ENCODE assay signal across 8 cellular contexts in genomic region chr17:39753514-39754160, GRCh38. TPM values are rescaled to one million over a fixed set of nuclear protein-coding genes. Genes with fewer than 3 reads are reported as not detected.
A peak's percentile ranks its signal among the peaks of the same experiment; 100 is the strongest.
DNase-seq lines count a peak whose midpoint lies in the region; ATAC-seq and TF ChIP-seq lines count a peak whose summit lies in the region.

No MANE protein-coding gene starts in this region.

- H3K23ac ChIP-seq in mesenchymal stem cell (ENCODE audit: low read length in 2 of 2) = peak overlapping the region in 1 of 2 experiments; percentile 45

- H3K4ac ChIP-seq in mesenchymal stem cell (ENCODE audit: low read depth in 1 of 2, low read length in 2 of 2) = peak overlapping the region; percentile 12 to 96

- H3K4me1 Mint-ChIP-seq in dendritic cell treated with granulocyte-macrophage colony-stimulating factor and Interleukin-4, amounts not matched to agents 40 ng/mL and 50 ng/mL, for 4 days (ENCODE audit: low read depth) = peaks cover 48% of the 10 kb centered on the region

- no peaks in the 10 kb centered on the region for H3K79me1 ChIP-seq in mesenchymal stem cell (replicated peaks; ENCODE audit: low read length, poor library complexity, severe bottlenecking)

- H3K4me3 ChIP-seq in mesenchymal stem cell (ENCODE audit: insufficient read depth in 1 of 2, low read depth in 1 of 2, low read length in 2 of 2) = peak overlapping the region; percentile 60 to 83
- peak overlapping the region; percentile 72 to 78 for H3K4me3 ChIP-seq in tibial artery

- H3K27me3 ChIP-seq in mesenchymal stem cell (ENCODE audit: control insufficient read depth in 1 of 2, insufficient read depth in 1 of 2, low read length in 2 of 2) (peaks cover 0 to 14% of the 10 kb centered on the region in 2 experiments), tibial artery (peaks cover 0 to 15% of the 10 kb centered on the region in 2 donors)

- DNase-seq in DMS53 (lab: John Stamatoyannopoulos, UW) = peak; percentile 76
- DNase-seq in DMS53 treated with DMSO at 0.1 percent for 48 hours (lab: John Stamatoyannopoulos, UW; ENCODE audit: unreplicated experiment) = no peak
- peak; percentile 45 for DNase-seq in SKM-1 treated with dmso at 0.1 percent for 144 hours (lab: John Stamatoyannopoulos, UW; ENCODE audit: unreplicated experiment)
- no peak for DNase-seq in mesenchymal stem cell
- DNase-seq in tibial artery = peak; percentile 28 to 72

- H2AFZ ChIP-seq in mesenchymal stem cell (ENCODE audit: low read depth, low read length) = peak overlapping the region; percentile 91

- peak overlapping the region; percentile 99 for H4K8ac ChIP-seq in mesenchymal stem cell (ENCODE audit: low read length)

- peaks cover 43% of the 10 kb centered on the region for H3K4me1 ChIP-seq in mesenchymal stem cell (ENCODE audit: control insufficient read depth, insufficient read depth, low read depth, low read length)
- peaks cover 0 to 22% (median 13%) of the 10 kb centered on the region in 4 donors for H3K4me1 ChIP-seq in tibial artery

- no peak overlapping the region for H3K27ac ChIP-seq in mesenchymal stem cell (ENCODE audit: low read length, poor library complexity, severe bottlenecking)
- H3K27ac ChIP-seq in tibial artery = peak overlapping the region; percentile 76 to 90

- peak overlapping the region; percentile 71 for H3K4me3 Mint-ChIP-seq in dendritic cell treated with granulocyte-macrophage colony-stimulating factor and Interleukin-4, amounts not matched to agents 40 ng/mL and 50 ng/mL, for 4 days

- H3K36me3 ChIP-seq in mesenchymal stem cell (ENCODE audit: control insufficient read depth in 1 of 2, insufficient read depth in 2 of 2, low read depth in 1 of 2, low read length in 2 of 2) (no peaks in the 10 kb centered on the region), tibial artery (no peaks in the 10 kb centered on the region)

- H3K14ac ChIP-seq in mesenchymal stem cell (ENCODE audit: low read length in 2 of 2) = peak overlapping the region in 1 of 2 experiments; percentile 31

- 21% methylated on average over 28 of the region's 55 CpGs for WGBS in mesenchymal stem cell

- peak overlapping the region; percentile 82 for H3K4me2 ChIP-seq in mesenchymal stem cell (ENCODE audit: low read length, poor library complexity, severe bottlenecking)

- peak overlapping the region; percentile 74 for H4K91ac ChIP-seq in mesenchymal stem cell (ENCODE audit: low read length)

- H2AK5ac ChIP-seq in mesenchymal stem cell (ENCODE audit: low read length, severe bottlenecking) = peak overlapping the region; percentile 5

- peak overlapping the region; percentile 7 to 56 for H2BK12ac ChIP-seq in mesenchymal stem cell (ENCODE audit: low read length in 2 of 2)

- H3K27ac Mint-ChIP-seq in dendritic cell treated with granulocyte-macrophage colony-stimulating factor and Interleukin-4, amounts not matched to agents 40 ng/mL and 50 ng/mL, for 4 days = peak overlapping the region; percentile 90

- ATAC-seq in GM19328 (IDR thresholded peaks at IDR 0.05; ENCODE audit: unreplicated experiment) (peak; percentile 21), HG03354 (IDR thresholded peaks at IDR 0.05; ENCODE audit: poor library complexity, severe bottlenecking, unreplicated experiment) (peak; percentile 23)

- no peaks in the 10 kb centered on the region for H3K9me3 Mint-ChIP-seq in dendritic cell treated with granulocyte-macrophage colony-stimulating factor and Interleukin-4, amounts not matched to agents 40 ng/mL and 50 ng/mL, for 4 days

- peak overlapping the region; percentile 89 for H2BK15ac ChIP-seq in mesenchymal stem cell (ENCODE audit: low read depth, poor library complexity, severe bottlenecking)

- peak overlapping the region; percentile 55 for H2BK120ac ChIP-seq in mesenchymal stem cell (ENCODE audit: low read depth, low read length)

- H3K36me3 Mint-ChIP-seq in dendritic cell treated with granulocyte-macrophage colony-stimulating factor and Interleukin-4, amounts not matched to agents 40 ng/mL and 50 ng/mL, for 4 days (ENCODE audit: low read depth) = no peaks in the 10 kb centered on the region

- TF ChIP-seq CTCF in tibial artery (IDR thresholded peaks at IDR 0.05) = no peak

- H2BK5ac ChIP-seq in mesenchymal stem cell (ENCODE audit: low read depth, low read length, poor library complexity, severe bottlenecking) = no peak overlapping the region

- peaks cover 15% of the 10 kb centered on the region for H3K27me3 Mint-ChIP-seq in dendritic cell treated with granulocyte-macrophage colony-stimulating factor and Interleukin-4, amounts not matched to agents 40 ng/mL and 50 ng/mL, for 4 days

- H3K9ac ChIP-seq in mesenchymal stem cell (ENCODE audit: low read length) = peak overlapping the region; percentile 89

- intact Hi-C loops in dendritic cell treated with granulocyte-macrophage colony-stimulating factor and Interleukin-4, amounts not matched to agents 40 ng/mL and 50 ng/mL, for 4 days (cut with micrococcal nuclease) = loop anchor here (1.0 kb wide), 2 partner anchors 23 to 131 kb away; partner anchors contain the start of gene MIEN1
- intact Hi-C loops in tibial artery (cut with DNase I; ENCODE audit: low total_unique reads) = loop anchor here (1.0 to 10.0 kb wide), 3 partner anchors 21 to 221 kb away; no protein-coding TSS in a partner anchor

- H3K18ac ChIP-seq in mesenchymal stem cell (ENCODE audit: low read depth in 1 of 2, low read length in 2 of 2) = peak overlapping the region; percentile 98 to 99

- H3K9me3 ChIP-seq in mesenchymal stem cell (ENCODE audit: control insufficient read depth, low read length) (no peaks in the 10 kb centered on the region), tibial artery (no peaks in the 10 kb centered on the region)

RNA-seq across cellular contexts. Expression of gene GRB7, which starts 15.9 kb away (rescaled TPM):
- polyA plus RNA-seq in mesenchymal stem cell (2013, experiment 1 of 2) = 0.18 TPM
- 0.05 TPM for polyA plus RNA-seq in mesenchymal stem cell (2013, experiment 2 of 2)

RNA-seq across cellular contexts. Expression of gene MIEN1, which starts 23.3 kb away (rescaled TPM):
- 91.2 TPM for polyA plus RNA-seq in mesenchymal stem cell (2013, experiment 1 of 2)
- 95.9 TPM for polyA plus RNA-seq in mesenchymal stem cell (2013, experiment 2 of 2)

RNA-seq across cellular contexts. Expression of gene ERBB2, which starts 53.8 kb away (rescaled TPM):
- 26.2 TPM for polyA plus RNA-seq in mesenchymal stem cell (2013, experiment 1 of 2)
- polyA plus RNA-seq in mesenchymal stem cell (2013, experiment 2 of 2) = 25.3 TPM

Comparison
In these comparisons a context has a peak if more than half of its experiments do, and no peak if none do; other contexts are left out.
1. DNase-seq: peak in DMS53 (single experiment), SKM-1 treated with dmso at 0.1 percent for 144 hours (single experiment) and tibial artery (2 of 2); none in DMS53 treated with DMSO at 0.1 percent for 48 hours (single experiment) and mesenchymal stem cell (single experiment).